In genomic region chr11:61332823-61333637, GRCh38 we compare ENCODE assay signal across 8 cellular contexts. TPM values are rescaled to one million over a fixed set of nuclear protein-coding genes. Genes with fewer than 3 reads are reported as not detected.
A peak's percentile ranks its signal among the peaks of the same experiment; 100 is the strongest.
DNase-seq lines count a peak whose midpoint lies in the region; ATAC-seq and TF ChIP-seq lines count a peak whose summit lies in the region.

Gene DDB1, minus strand, starts transcription at chr11:61333105. Its CDS starts 137 bp downstream, at chr11:61332968.
Gene TKFC, plus strand, starts transcription at chr11:61333228. Its CDS starts 1,501 bp downstream, at chr11:61334729.

- peak within 1 kb of the TSS; percentile 97 for H3K9ac ChIP-seq in BLaER1

- DNase-seq in NCI-H69 (lab: John Stamatoyannopoulos, UW) (peak; percentile 99), coronary artery (ENCODE audit: low spot score) (peak; percentile 96), left colon (peak; percentile 96 to 97)
- peak; percentile 97 for DNase-seq in activated CD4-positive, alpha-beta T cell treated with anti-CD3 and anti-CD28 coated beads, Interleukin-2, amount 10 ng/mL, durations not matched to agents 7 days and 5 days
- DNase-seq in stimulated activated CD4-positive, alpha-beta T cell treated with anti-CD3 and anti-CD28 coated beads, Interleukin-1b, Interleukin-23, amount 100 ng/mL, for 4 hours (ENCODE audit: low read depth in 2 of 2): peak; percentile 93 to 97

- peak within 1 kb of the TSS; percentile 85 for H3K4me2 ChIP-seq in BLaER1

- CTCF ChIA-PET in activated CD4-positive, alpha-beta T cell treated with anti-CD3 and anti-CD28 coated beads, Interleukin-2, amount 10 ng/mL, durations not matched to agents 7 days and 5 days (lab: Charles Lee): interaction anchor here (1.2 to 4.6 kb wide), 8 partner anchors 15 to 102 kb away, joined by 3 to 88 read pairs (median 4); partner anchors contain the start of genes CYB561A3 and TMEM138

- ATAC-seq in GM19351 (IDR thresholded peaks at IDR 0.05; ENCODE audit: unreplicated experiment) (peak; percentile 90), HG03520 (IDR thresholded peaks at IDR 0.05; ENCODE audit: unreplicated experiment) (peak; percentile 87), left colon (peak; percentile 92)

- H3K27ac ChIP-seq in BLaER1 (peak within 1 kb of the TSS; percentile 95), coronary artery (peak within 1 kb of the TSS; percentile 87 to 95)

- H3K9me3 Mint-ChIP-seq in activated CD4-positive, alpha-beta T cell treated with anti-CD3 and anti-CD28 coated beads, Interleukin-2, amount 10 ng/mL, durations not matched to agents 7 days and 5 days: no peaks in the 10 kb centered on the region

- intact Hi-C loops in left colon (cut with DNase I, micrococcal nuclease): loop anchor here in 1 of 2 donors (10.0 kb wide), 1 partner anchor 52 kb away; no protein-coding TSS in a partner anchor

- peaks cover 47% of the 10 kb centered on the region for H4K20me1 ChIP-seq in BLaER1

- no peaks in the 10 kb centered on the region for H3K9me3 ChIP-seq in BLaER1

- peaks cover 71% of the 10 kb centered on the region for H3K4me1 Mint-ChIP-seq in activated CD4-positive, alpha-beta T cell treated with anti-CD3 and anti-CD28 coated beads, Interleukin-2, amount 10 ng/mL, durations not matched to agents 7 days and 5 days

- peak within 1 kb of the TSS; percentile 97 for H3K4me3 Mint-ChIP-seq in activated CD4-positive, alpha-beta T cell treated with anti-CD3 and anti-CD28 coated beads, Interleukin-2, amount 10 ng/mL, durations not matched to agents 7 days and 5 days

- peaks cover 51% of the 10 kb centered on the region for H3K4me1 ChIP-seq in BLaER1

- no peaks in the 10 kb centered on the region for H3K27me3 ChIP-seq in BLaER1

- H3K27me3 Mint-ChIP-seq in activated CD4-positive, alpha-beta T cell treated with anti-CD3 and anti-CD28 coated beads, Interleukin-2, amount 10 ng/mL, durations not matched to agents 7 days and 5 days: no peaks in the 10 kb centered on the region

- H3K4me3 ChIP-seq in BLaER1 (peak within 1 kb of the TSS; percentile 91), coronary artery (peak within 1 kb of the TSS; percentile 86)

- POLR2A ChIA-PET in activated CD4-positive, alpha-beta T cell treated with anti-CD3 and anti-CD28 coated beads, Interleukin-2, amount 10 ng/mL, durations not matched to agents 7 days and 5 days (lab: Charles Lee): interaction anchor here (1.2 kb wide), 1 partner anchor 29 kb away, joined by 5 read pairs; the partner anchor contains the start of gene TMEM138

- H3K36me3 Mint-ChIP-seq in activated CD4-positive, alpha-beta T cell treated with anti-CD3 and anti-CD28 coated beads, Interleukin-2, amount 10 ng/mL, durations not matched to agents 7 days and 5 days (ENCODE audit: low read depth): peaks cover 28% of the 10 kb centered on the region

- peak within 1 kb of the TSS; percentile 99 for H3K27ac Mint-ChIP-seq in activated CD4-positive, alpha-beta T cell treated with anti-CD3 and anti-CD28 coated beads, Interleukin-2, amount 10 ng/mL, durations not matched to agents 7 days and 5 days

- peaks cover 34% of the 10 kb centered on the region for H3K36me3 ChIP-seq in BLaER1

- no peak for TF ChIP-seq CTCF in coronary artery (IDR thresholded peaks at IDR 0.05)

RNA-seq across cellular contexts. Expression of gene DDB1, which starts in this region (rescaled TPM):
- total RNA-seq in activated CD4-positive, alpha-beta T cell treated with anti-CD3 and anti-CD28 coated beads, Interleukin-2, amount 10 ng/mL, durations not matched to agents 7 days and 5 days: 100 to 1,000 TPM; 207 to 222 TPM
- total RNA-seq in left colon: 100 to 1,000 TPM; 138 to 149 TPM

RNA-seq across cellular contexts. Expression of gene TKFC, which starts in this region (rescaled TPM):
- total RNA-seq in activated CD4-positive, alpha-beta T cell treated with anti-CD3 and anti-CD28 coated beads, Interleukin-2, amount 10 ng/mL, durations not matched to agents 7 days and 5 days: 10 to 100 TPM; 40.0 to 46.9 TPM
- 10 to 100 TPM; 58.5 to 61.5 TPM for total RNA-seq in left colon

Comparison
In these comparisons a context has a peak if more than half of its experiments do, and no peak if none do; other contexts are left out.
1. Peak in every context shown above with its lines: DNase-seq, ATAC-seq, H3K4me3 ChIP-seq and H3K27ac ChIP-seq.